In genomic region chr6:140478631-140479030, GRCh38 we compare ENCODE assay signal across 14 cellular contexts.
DNase-seq lines count a peak whose midpoint lies in the region; ATAC-seq and TF ChIP-seq lines count a peak whose summit lies in the region.
"Had no signal": no experiment of that assay in that cellular context is flagged by ENCODE, and none has a peak within 500 bp of the region (broad histone marks: within the 10 kb centered on the region; RNA-seq: fewer than 3 reads in every experiment).

No MANE protein-coding gene starts in this region.

- H3K27ac ChIP-seq in HEK293 (ENCODE audit: extremely low read depth, low read depth, low read length) (no peak overlapping the region), uterus (no peak overlapping the region), gastroesophageal sphincter (no peak overlapping the region)
- H3K27ac ChIP-seq: GM23248 had no signal

- no peaks in the 10 kb centered on the region for H3K36me3 Mint-ChIP-seq in activated CD4-positive, alpha-beta memory T cell treated with anti-CD3 and anti-CD28 coated beads, Interleukin-2, amount 10 ng/mL, durations not matched to agents 7 days and 5 days (ENCODE audit: low read depth)
- H3K36me3 Mint-ChIP-seq: CD14-positive monocyte; CD8-positive, alpha-beta T cell had no signal

- POLR2A ChIA-PET in HEK293 (lab: Yijun Ruan, JAX), result no interaction called here
- POLR2A ChIA-PET in activated CD4-positive, alpha-beta memory T cell treated with anti-CD3 and anti-CD28 coated beads, Interleukin-2, amount 10 ng/mL, durations not matched to agents 7 days and 5 days (lab: Charles Lee), result no interaction called here

- no peaks in the 10 kb centered on the region for H3K9me3 Mint-ChIP-seq in activated CD4-positive, alpha-beta memory T cell treated with anti-CD3 and anti-CD28 coated beads, Interleukin-2, amount 10 ng/mL, durations not matched to agents 7 days and 5 days
- H3K9me3 Mint-ChIP-seq: CD8-positive, alpha-beta T cell had no signal

- no peaks in the 10 kb centered on the region for H3K27me3 ChIP-seq in uterus
- no peaks in the 10 kb centered on the region for H3K27me3 ChIP-seq in gastroesophageal sphincter

- TF ChIP-seq CTCF in HEK293 (tag by site-specific recombination; IDR thresholded peaks at IDR 0.05) (no peak), uterus (IDR thresholded peaks at IDR 0.05) (no peak), gastroesophageal sphincter (IDR thresholded peaks at IDR 0.05) (no peak)

- TF ChIP-seq POLR2A in uterus (IDR thresholded peaks at IDR 0.05) (no peak), gastroesophageal sphincter (IDR thresholded peaks at IDR 0.05) (no peak)

- no peak overlapping the region for H3K4me3 ChIP-seq in HEK293 (ENCODE audit: low read depth, low read length)
- H3K4me3 ChIP-seq in uterus, result no peak overlapping the region
- H3K4me3 ChIP-seq in gastroesophageal sphincter, result no peak overlapping the region
- H3K4me3 ChIP-seq: GM23248 had no signal

- H3K36me3 ChIP-seq in HEK293 (ENCODE audit: control insufficient read depth in 2 of 2, insufficient read depth in 1 of 2, low read length in 2 of 2), result no peaks in the 10 kb centered on the region
- H3K36me3 ChIP-seq in uterus, result no peaks in the 10 kb centered on the region
- H3K36me3 ChIP-seq in gastroesophageal sphincter, result no peaks in the 10 kb centered on the region

- CTCF ChIA-PET in HEK293 (lab: Yijun Ruan, JAX), result interaction anchor here (0.6 kb wide), 1 partner anchor 508 kb away, joined by 3 read pairs; no protein-coding TSS in a partner anchor
- CTCF ChIA-PET in activated CD4-positive, alpha-beta memory T cell treated with anti-CD3 and anti-CD28 coated beads, Interleukin-2, amount 10 ng/mL, durations not matched to agents 7 days and 5 days (lab: Charles Lee), result no interaction called here

- no peak for TF ChIP-seq EP300 in gastroesophageal sphincter (IDR thresholded peaks at IDR 0.05)

- H3K9me3 ChIP-seq in HEK293 (ENCODE audit: control insufficient read depth, insufficient read depth, low read depth, low read length) (no peaks in the 10 kb centered on the region), uterus (no peaks in the 10 kb centered on the region), gastroesophageal sphincter (peaks cover 0 to 4% (median 0%) of the 10 kb centered on the region in 3 donors)

- intact Hi-C loops in uterus (cut with DNase I; ENCODE audit: low total_unique reads), result no loop called here

- WGBS in gastroesophageal sphincter (ENCODE audit: low coverage in 1 of 2), 2 donors, result 78 to 97% methylated on average over 3 of the region's 3 CpGs

- H3K27me3 Mint-ChIP-seq in activated CD4-positive, alpha-beta memory T cell treated with anti-CD3 and anti-CD28 coated beads, Interleukin-2, amount 10 ng/mL, durations not matched to agents 7 days and 5 days, result no peaks in the 10 kb centered on the region

- H3K4me1 ChIP-seq in HEK293 (ENCODE audit: control insufficient read depth, insufficient read depth, low read length) (no peaks in the 10 kb centered on the region), uterus (no peaks in the 10 kb centered on the region), gastroesophageal sphincter (peaks cover 0 to 3% (median 0%) of the 10 kb centered on the region in 3 donors)

- ATAC-seq in gastroesophageal sphincter, result no peak
- ATAC-seq: CD8-positive, alpha-beta T cell had no signal

- peak; percentile 10 for DNase-seq in ELR (ENCODE audit: low read depth)
- peak; percentile 6 for DNase-seq in RPMI7951 (ENCODE audit: low read depth)
- no peak for DNase-seq in uterus
- DNase-seq in activated CD4-positive, alpha-beta memory T cell treated with anti-CD3 and anti-CD28 coated beads, Interleukin-2, amount 10 ng/mL, durations not matched to agents 7 days and 5 days, result no peak
- no peak for DNase-seq in NCI-H1417 (lab: John Stamatoyannopoulos, UW)
- DNase-seq: CD8-positive, alpha-beta T cell; COR-L47; DMS53; GM23248; Kasumi-1; KBM-7 had no signal

- no peak overlapping the region for H3K4me3 Mint-ChIP-seq in activated CD4-positive, alpha-beta memory T cell treated with anti-CD3 and anti-CD28 coated beads, Interleukin-2, amount 10 ng/mL, durations not matched to agents 7 days and 5 days
- H3K4me3 Mint-ChIP-seq: CD14-positive monocyte; CD8-positive, alpha-beta T cell had no signal

- H3K4me1 Mint-ChIP-seq in activated CD4-positive, alpha-beta memory T cell treated with anti-CD3 and anti-CD28 coated beads, Interleukin-2, amount 10 ng/mL, durations not matched to agents 7 days and 5 days, result no peaks in the 10 kb centered on the region

- no peak overlapping the region for H3K27ac Mint-ChIP-seq in activated CD4-positive, alpha-beta memory T cell treated with anti-CD3 and anti-CD28 coated beads, Interleukin-2, amount 10 ng/mL, durations not matched to agents 7 days and 5 days
- H3K27ac Mint-ChIP-seq: CD14-positive monocyte; CD8-positive, alpha-beta T cell had no signal

TF ChIP-seq in HEK293, 187 proteins besides CTCF, POLR2A, EP300 and RAD21:
- TF ChIP-seq YY2 (tag by site-specific recombination; IDR thresholded peaks at IDR 0.05), result no peak
- no peak for TF ChIP-seq ZIC2 (tag by site-specific recombination; IDR thresholded peaks at IDR 0.05)
- TF ChIP-seq ZNF529 (tag by site-specific recombination; IDR thresholded peaks at IDR 0.05; ENCODE audit: insufficient replicate concordance), result no peak
- TF ChIP-seq ZNF223 (tag by site-specific recombination; IDR thresholded peaks at IDR 0.05), result no peak
- no peak for TF ChIP-seq ZNF488 (tag by site-specific recombination; IDR thresholded peaks at IDR 0.05)
- 0 out of 2 replicates have a peak, but pooled peaks have one; percentile 16 for TF ChIP-seq ZNF548 (tag by site-specific recombination; IDR thresholded peaks at IDR 0.05)
- TF ChIP-seq ZBTB8A (tag by site-specific recombination; IDR thresholded peaks at IDR 0.05), result no peak
- TF ChIP-seq SETDB1 (IDR thresholded peaks at IDR 0.05; ENCODE audit: insufficient read length, low read length), result no peak
TF ChIP-seq in HEK293: peak in this region for 1.

Comparison
In these comparisons a context has a peak if more than half of its experiments do, and no peak if none do; other contexts are left out.
1. DNase-seq: peak in ELR (single experiment) and RPMI7951 (single experiment); none in uterus (0 of 2), activated CD4-positive, alpha-beta memory T cell treated with anti-CD3 and anti-CD28 coated beads, Interleukin-2, amount 10 ng/mL, durations not matched to agents 7 days and 5 days (single experiment) and NCI-H1417 (0 of 3).